9 cellular contexts compared by ENCODE assay signal in genomic region chr5:175517824-175518450, GRCh38. TPM values are rescaled to one million over a fixed set of nuclear protein-coding genes. Genes with fewer than 3 reads are reported as not detected.
DNase-seq lines count a peak whose midpoint lies in the region; ATAC-seq, FAIRE-seq and TF ChIP-seq lines count a peak whose summit lies in the region.
"Had no signal": no experiment of that assay in that cellular context is flagged by ENCODE, and none has a peak within 500 bp of the region (broad histone marks: within the 10 kb centered on the region; RNA-seq: fewer than 3 reads in every experiment).

No MANE protein-coding gene starts in this region.

- no peak for FAIRE-seq in GM12892 (lab: Jason Lieb, UNC)

- TF ChIP-seq POLR2A in GM12892 (IDR thresholded peaks at IDR 0.05; ENCODE audit: low read depth, low read length): no peak

- no peak overlapping the region for H3K4me3 ChIP-seq in colonic mucosa
- H3K4me3 ChIP-seq: PC-9 had no signal

- no peaks in the 10 kb centered on the region for H3K27me3 ChIP-seq in foreskin keratinocyte
- H3K27me3 ChIP-seq in colonic mucosa: no peaks in the 10 kb centered on the region

- H3K9ac ChIP-seq in colonic mucosa (ENCODE audit: low read depth in 2 of 2, low read length in 2 of 2): no peak overlapping the region

- peak; percentile 90 for ATAC-seq in foreskin keratinocyte

- H3K4me1 ChIP-seq in foreskin keratinocyte (peaks cover 3% of the 10 kb centered on the region), colonic mucosa (no peaks in the 10 kb centered on the region)

- no peaks in the 10 kb centered on the region for H3K9me3 ChIP-seq in colonic mucosa

- TF ChIP-seq CTCF in foreskin keratinocyte (conservative IDR thresholded peaks at IDR 0.05): no peak
- TF ChIP-seq CTCF in colonic mucosa (IDR thresholded peaks at IDR 0.05): no peak

- intact Hi-C loops in colonic mucosa (cut with DNase I): no loop called here

- no peaks in the 10 kb centered on the region for H3K36me3 ChIP-seq in colonic mucosa

- H3K27ac ChIP-seq in foreskin keratinocyte: peak overlapping the region; percentile 59
- no peak overlapping the region for H3K27ac ChIP-seq in colonic mucosa
- H3K27ac ChIP-seq: PC-9 had no signal

- DNase-seq in M059J (ENCODE audit: low read depth) (peak; percentile 98), activated T-cell treated with anti-CD3 and anti-CD28 coated beads for 48 hours (ENCODE audit: low read depth) (peak; percentile 75), foreskin keratinocyte (peak in 1 of 2 donors; percentile 78), occipital lobe (lab: John Stamatoyannopoulos, UW) (no peak), MV-4-11 (lab: John Stamatoyannopoulos, UW) (no peak), GM12892 (ENCODE audit: insufficient read length) (no peak), colonic mucosa (no peak)
- peak; percentile 71 for DNase-seq in stimulated activated CD8-positive, alpha-beta memory T cell treated with anti-CD3 and anti-CD28 coated beads, Interleukin-7, amount 100 ng/mL, for 24 hours (ENCODE audit: low read depth)

RNA-seq across cellular contexts. Expression of gene SFXN1, which starts 39.6 kb away (rescaled TPM):
- 156 and 162 TPM in 2 replicates for total RNA-seq in M059J (2014; rRNA removed; shearing (Covaris generic))
- total RNA-seq in foreskin keratinocyte (93.0 and 94.2 TPM in 2 replicates), occipital lobe (72.5 TPM), colonic mucosa (10 to 100 TPM; 71.9 to 95.7 TPM)
- 25.9 and 26.2 TPM in 2 replicates for polyA plus RNA-seq in foreskin keratinocyte
- polyA plus RNA-seq in GM12892 (2012; ENCODE audit: missing spikeins): 68.8 TPM

Comparison
In these comparisons a context has a peak if more than half of its experiments do, and no peak if none do; other contexts are left out.
1. DNase-seq: peak in M059J (single experiment), activated T-cell treated with anti-CD3 and anti-CD28 coated beads for 48 hours (single experiment) and stimulated activated CD8-positive, alpha-beta memory T cell treated with anti-CD3 and anti-CD28 coated beads, Interleukin-7, amount 100 ng/mL, for 24 hours (single experiment); none in occipital lobe (single experiment), MV-4-11 (single experiment), GM12892 (single experiment) and colonic mucosa (single experiment).